In genomic region chr5:156475182-156475830, GRCh38 we compare ENCODE assay signal across 17 cellular contexts.
DNase-seq lines count a peak whose midpoint lies in the region; ATAC-seq and TF ChIP-seq lines count a peak whose summit lies in the region.
"Had no signal": no experiment of that assay in that cellular context is flagged by ENCODE, and none has a peak within 500 bp of the region (broad histone marks: within the 10 kb centered on the region; RNA-seq: fewer than 3 reads in every experiment).

No MANE protein-coding gene starts in this region.

- 21 to 60% methylated on average over 3 of the region's 3 CpGs for WGBS in testis, 2 donors

- no peak overlapping the region for H3K27ac ChIP-seq in testis
- H3K27ac ChIP-seq: epithelial cell of prostate, lower lobe of right lung, neutrophil had no signal

- TF ChIP-seq CTCF in fibroblast of villous mesenchyme (IDR thresholded peaks at IDR 0.05; ENCODE audit: insufficient read depth, low read depth, low read length) = no peak
- no peak for TF ChIP-seq CTCF in nephron (IDR thresholded peaks at IDR 0.05; ENCODE audit: unreplicated experiment in 3 of 3)
- no peak for TF ChIP-seq CTCF in testis (IDR thresholded peaks at IDR 0.05)
- TF ChIP-seq CTCF in GM10248 (IDR thresholded peaks at IDR 0.05; ENCODE audit: control extremely low read depth, extremely low read depth, low read depth, missing control alignments) = no peak

- H3K4me1 ChIP-seq in testis = peaks cover 30% of the 10 kb centered on the region
- H3K4me1 ChIP-seq: lower lobe of right lung had no signal

- H3K4me3 ChIP-seq in fibroblast of villous mesenchyme (ENCODE audit: low read depth, low read length) (no peak overlapping the region), testis (no peak overlapping the region)
- H3K4me3 ChIP-seq: lower lobe of right lung had no signal

- peak overlapping the region; percentile 18 to 49 (median 41) for H3K4me3 Mint-ChIP-seq in nephron
- H3K4me3 Mint-ChIP-seq in effector memory CD8-positive, alpha-beta T cell = no peak overlapping the region
- H3K4me3 Mint-ChIP-seq: activated CD4-positive, alpha-beta T cell treated with anti-CD3 and anti-CD28 coated beads for 36 hours; activated naive CD8-positive, alpha-beta T cell treated with anti-CD3 and anti-CD28 coated beads for 36 hours had no signal

- no peaks in the 10 kb centered on the region for H3K9me3 Mint-ChIP-seq in nephron
- H3K9me3 Mint-ChIP-seq in effector memory CD8-positive, alpha-beta T cell = no peaks in the 10 kb centered on the region
- H3K9me3 Mint-ChIP-seq: activated naive CD8-positive, alpha-beta T cell treated with anti-CD3 and anti-CD28 coated beads for 36 hours had no signal

- intact Hi-C loops in testis (cut with DNase I; ENCODE audit: low total_unique reads) = no loop called here

- no peak for ATAC-seq in effector memory CD8-positive, alpha-beta T cell (replicated peaks)
- ATAC-seq: activated CD4-positive, alpha-beta T cell treated with anti-CD3 and anti-CD28 coated beads for 36 hours had no signal

- H3K27ac Mint-ChIP-seq in nephron = peak overlapping the region; percentile 95 to 99 (median 96)
- H3K27ac Mint-ChIP-seq in effector memory CD8-positive, alpha-beta T cell = no peak overlapping the region
- H3K27ac Mint-ChIP-seq: activated CD4-positive, alpha-beta T cell treated with anti-CD3 and anti-CD28 coated beads for 36 hours; activated naive CD8-positive, alpha-beta T cell treated with anti-CD3 and anti-CD28 coated beads for 36 hours had no signal

- DNase-seq in NCI-H82 (lab: John Stamatoyannopoulos, UW) (peak; percentile 4), NCI-H82 treated with DMSO at 0.1 percent for 48 hours (lab: John Stamatoyannopoulos, UW; ENCODE audit: unreplicated experiment) (no peak), fibroblast of villous mesenchyme (ENCODE audit: low read depth) (peak; percentile 15), testis (peak; percentile 25), NCI-H2227 treated with DMSO at 0.1 percent for 48 hours (lab: John Stamatoyannopoulos, UW) (no peak), GM10248 (ENCODE audit: extremely low spot score) (no peak)
- DNase-seq in effector memory CD8-positive, alpha-beta T cell = no peak
- DNase-seq: 8988T; activated CD4-positive, alpha-beta T cell treated with anti-CD3 and anti-CD28 coated beads for 36 hours; activated naive CD8-positive, alpha-beta T cell treated with anti-CD3 and anti-CD28 coated beads for 36 hours; cerebellar nuclear complex; lower lobe of right lung; NK-92 treated with Interleukin-12 subunit alpha and Interleukin-12 subunit beta, amount 100 ng/mL, for 24 hours; SHP77 treated with DMSO at 0.1 percent for 48 hours had no signal

- H3K9me3 ChIP-seq in testis = no peaks in the 10 kb centered on the region
- H3K9me3 ChIP-seq: lower lobe of right lung, neutrophil had no signal

- no peaks in the 10 kb centered on the region for H3K27me3 Mint-ChIP-seq in nephron (ENCODE audit: low read depth)
- H3K27me3 Mint-ChIP-seq in effector memory CD8-positive, alpha-beta T cell = peaks cover 22% of the 10 kb centered on the region in 2 donors

- POLR2A ChIA-PET in GM10248 (lab: Yijun Ruan, JAX) = no interaction called here

- CTCF ChIA-PET in GM10248 (lab: Yijun Ruan, JAX) = interaction anchor here (2.2 kb wide), 1 partner anchor 13 kb away, joined by 7 read pairs; no protein-coding TSS in a partner anchor

- H3K36me3 ChIP-seq in testis (ENCODE audit: low read depth, missing control alignments) = no peaks in the 10 kb centered on the region
- H3K36me3 ChIP-seq: lower lobe of right lung, neutrophil had no signal

- no peaks in the 10 kb centered on the region for H3K27me3 ChIP-seq in testis
- H3K27me3 ChIP-seq: neutrophil had no signal

- peaks cover 66% of the 10 kb centered on the region for H3K4me1 Mint-ChIP-seq in nephron
- no peaks in the 10 kb centered on the region for H3K4me1 Mint-ChIP-seq in effector memory CD8-positive, alpha-beta T cell (ENCODE audit: low read depth in 2 of 2)

- no peaks in the 10 kb centered on the region for H3K36me3 Mint-ChIP-seq in nephron (ENCODE audit: low read depth)
- no peaks in the 10 kb centered on the region for H3K36me3 Mint-ChIP-seq in effector memory CD8-positive, alpha-beta T cell (ENCODE audit: insufficient read depth)
- H3K36me3 Mint-ChIP-seq: activated naive CD8-positive, alpha-beta T cell treated with anti-CD3 and anti-CD28 coated beads for 36 hours had no signal

- TF ChIP-seq POLR2A in testis (IDR thresholded peaks at IDR 0.05) = no peak

Comparison
In these comparisons a context has a peak if more than half of its experiments do, and no peak if none do; other contexts are left out.
1. DNase-seq: peak in NCI-H82 (single experiment), fibroblast of villous mesenchyme (single experiment) and testis (single experiment); none in NCI-H82 treated with DMSO at 0.1 percent for 48 hours (single experiment), NCI-H2227 treated with DMSO at 0.1 percent for 48 hours (single experiment), GM10248 (single experiment) and effector memory CD8-positive, alpha-beta T cell (0 of 3).
2. H3K27ac Mint-ChIP-seq: peak in nephron (3 of 3); none in effector memory CD8-positive, alpha-beta T cell (0 of 2).
3. H3K4me3 Mint-ChIP-seq: peak in nephron (3 of 3); none in effector memory CD8-positive, alpha-beta T cell (0 of 2).